Comparison of ENCODE assay signal across 29 cellular contexts in the genomic region with DNA sequence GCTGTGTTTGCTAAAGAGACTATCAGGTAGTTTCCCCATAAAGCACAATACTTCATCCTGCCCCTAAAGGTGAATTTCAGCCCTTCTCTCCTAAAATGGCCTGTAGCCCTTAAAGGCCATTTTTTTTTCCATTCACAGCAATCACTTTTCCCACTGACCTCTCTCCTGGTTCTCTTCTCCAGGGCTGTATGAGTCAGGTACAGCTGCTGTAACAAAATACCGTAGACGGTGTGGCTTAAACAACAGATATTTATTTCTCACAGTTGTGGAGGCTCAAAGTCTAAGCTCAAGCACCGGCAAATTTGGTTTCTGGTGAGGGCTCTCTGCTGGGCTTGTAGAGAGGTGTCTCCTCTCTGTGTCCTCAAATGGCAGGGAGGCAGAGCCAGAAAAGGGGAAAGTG.
"Had no signal": no experiment of that assay in that cellular context is flagged by ENCODE, and none has a peak within 500 bp of the region (broad histone marks: within the 10 kb centered on the region; RNA-seq: fewer than 3 reads in every experiment).

No MANE protein-coding gene starts in this region.

- H3K27me3 ChIP-seq: stomach, suprapubic skin, testis, thyroid gland, tibial artery, tibial nerve, transverse colon, upper lobe of left lung, upper lobe of right lung, uterus, vagina had no signal

- H3K9me3 Mint-ChIP-seq: type B pancreatic cell had no signal

- H3K27me3 Mint-ChIP-seq: stimulated activated memory B cell treated with anti-CD40 and anti-IgM and Interleukin-4, amounts not matched to agents 10 μg/mL and 1 μg/mL and 100 μg/mL, for 72 hours; stimulated activated naive B cell treated with anti-CD40 and anti-IgM and Interleukin-4, amounts not matched to agents 10 μg/mL and 1 μg/mL and 100 μg/mL, for 72 hours; stimulated activated naive CD8-positive, alpha-beta T cell treated with anti-CD3 and anti-CD28 coated beads, Interleukin-15, amount 100 ng/mL, for 72 hours; stimulated activated naive CD8-positive, alpha-beta T cell treated with anti-CD3 and anti-CD28 coated beads, Interleukin-15, Interleukin-2, amounts not matched to agents 100 ng/mL and 50 ng/mL, for 24 hours; type B pancreatic cell had no signal

- H3K4me3 Mint-ChIP-seq: stimulated activated effector memory CD8-positive, alpha-beta T cell treated with anti-CD3 and anti-CD28 coated beads, Interleukin-12 subunit alpha, Interleukin-12 subunit beta, amount 100 ng/mL, for 72 hours; stimulated activated memory B cell treated with anti-CD40 and anti-IgM and Interleukin-4, amounts not matched to agents 10 μg/mL and 1 μg/mL and 100 μg/mL, for 72 hours; stimulated activated naive B cell treated with anti-CD40 and anti-IgM and Interleukin-4, amounts not matched to agents 10 μg/mL and 1 μg/mL and 100 μg/mL, for 72 hours; stimulated activated naive CD8-positive, alpha-beta T cell treated with anti-CD3 and anti-CD28 coated beads, Interleukin-15, amount 100 ng/mL, for 72 hours; stimulated activated naive CD8-positive, alpha-beta T cell treated with anti-CD3 and anti-CD28 coated beads, Interleukin-15, Interleukin-2, amounts not matched to agents 100 ng/mL and 50 ng/mL, for 24 hours; type B pancreatic cell had no signal

- H3K9me3 ChIP-seq: testis, thyroid gland had no signal

- H3K36me3 ChIP-seq: suprapubic skin, thoracic aorta, thyroid gland, transverse colon, upper lobe of left lung, upper lobe of right lung had no signal

- H3K4me1 Mint-ChIP-seq: stimulated activated effector memory CD8-positive, alpha-beta T cell treated with anti-CD3 and anti-CD28 coated beads, Interleukin-12 subunit alpha, Interleukin-12 subunit beta, amount 100 ng/mL, for 72 hours; stimulated activated memory B cell treated with anti-CD40 and anti-IgM and Interleukin-4, amounts not matched to agents 10 μg/mL and 1 μg/mL and 100 μg/mL, for 72 hours; stimulated activated naive B cell treated with anti-CD40 and anti-IgM and Interleukin-4, amounts not matched to agents 10 μg/mL and 1 μg/mL and 100 μg/mL, for 72 hours; stimulated activated naive CD8-positive, alpha-beta T cell treated with anti-CD3 and anti-CD28 coated beads, Interleukin-15, amount 100 ng/mL, for 72 hours had no signal

- FAIRE-seq: urothelium cell line had no signal

- H3K4me3 ChIP-seq: stomach, suprapubic skin, testis, thoracic aorta, thyroid gland, tibial artery, tibial nerve, transverse colon, upper lobe of left lung, upper lobe of right lung, uterus, vagina had no signal

- H3K36me3 Mint-ChIP-seq: type B pancreatic cell had no signal

- H3K4me1 ChIP-seq: testis, thyroid gland, transverse colon, upper lobe of right lung, uterus had no signal

- ATAC-seq: stimulated activated effector memory CD8-positive, alpha-beta T cell treated with anti-CD3 and anti-CD28 coated beads, Interleukin-12 subunit alpha, Interleukin-12 subunit beta, amount 100 ng/mL, for 72 hours; stimulated activated memory B cell treated with anti-CD40 and anti-IgM and Interleukin-4, amounts not matched to agents 10 μg/mL and 1 μg/mL and 100 μg/mL, for 72 hours; stimulated activated naive B cell treated with anti-CD40 and anti-IgM and Interleukin-4, amounts not matched to agents 10 μg/mL and 1 μg/mL and 100 μg/mL, for 72 hours; stimulated activated naive CD8-positive, alpha-beta T cell treated with anti-CD3 and anti-CD28 coated beads, Interleukin-15, amount 100 ng/mL, for 72 hours; stimulated activated naive CD8-positive, alpha-beta T cell treated with anti-CD3 and anti-CD28 coated beads, Interleukin-15, Interleukin-2, amounts not matched to agents 100 U/mL and 50 U/mL, for 24 hours; upper lobe of right lung had no signal

- H3K27ac Mint-ChIP-seq: stimulated activated effector memory CD8-positive, alpha-beta T cell treated with anti-CD3 and anti-CD28 coated beads, Interleukin-12 subunit alpha, Interleukin-12 subunit beta, amount 100 ng/mL, for 72 hours; stimulated activated memory B cell treated with anti-CD40 and anti-IgM and Interleukin-4, amounts not matched to agents 10 μg/mL and 1 μg/mL and 100 μg/mL, for 72 hours; stimulated activated naive B cell treated with anti-CD40 and anti-IgM and Interleukin-4, amounts not matched to agents 10 μg/mL and 1 μg/mL and 100 μg/mL, for 72 hours; stimulated activated naive CD8-positive, alpha-beta T cell treated with anti-CD3 and anti-CD28 coated beads, Interleukin-15, amount 100 ng/mL, for 72 hours; stimulated activated naive CD8-positive, alpha-beta T cell treated with anti-CD3 and anti-CD28 coated beads, Interleukin-15, Interleukin-2, amounts not matched to agents 100 ng/mL and 50 ng/mL, for 24 hours; type B pancreatic cell had no signal

- H3K27ac ChIP-seq: stomach, suprapubic skin, testis, thoracic aorta, thyroid gland, tibial artery, tibial nerve, transverse colon, upper lobe of left lung, upper lobe of right lung, uterus, vagina had no signal

- DNase-seq: stimulated activated CD4-positive, alpha-beta T cell treated with anti-CD3 and anti-CD28 coated beads, Interleukin-2, amount 100 ng/mL, for 48 hours; stimulated activated CD4-positive, alpha-beta T cell treated with anti-CD3 and anti-CD28 coated beads, Interleukin-4, amount 100 ng/mL, for 1 hour; stimulated activated CD4-positive, alpha-beta T cell treated with anti-CD3 and anti-CD28 coated beads, Interleukin-4, amount 100 ng/mL, for 24 hours; stimulated activated CD4-positive, alpha-beta T cell treated with anti-CD3 and anti-CD28 coated beads, Interleukin-4, amount 100 ng/mL, for 4 hours; stimulated activated CD8-positive, alpha-beta memory T cell treated with anti-CD3 and anti-CD28 coated beads, Interleukin-4, amount 100 ng/mL, for 48 hours; stimulated activated naive B cell treated with anti-CD40 and anti-IgM and Interleukin-4, amounts not matched to agents 10 μg/mL and 1 μg/mL and 100 μg/mL, for 72 hours; stimulated activated naive CD4-positive, alpha-beta T cell; stimulated activated naive CD4-positive, alpha-beta T cell treated with Interleukin-2 at 50 U/mL for 16 hours; stimulated activated naive CD8-positive, alpha-beta T cell treated with anti-CD3 and anti-CD28 coated beads, Interleukin-15, amount 100 ng/mL, for 72 hours; stimulated activated naive CD8-positive, alpha-beta T cell treated with anti-CD3 and anti-CD28 coated beads, Interleukin-15, Interleukin-2, amounts not matched to agents 100 U/mL and 50 U/mL, for 24 hours; stomach; substantia nigra; testis; thyroid gland; tibial artery; transverse colon; trophoblast cell; upper lobe of left lung; upper lobe of right lung; uterus had no signal
